Comparison of ENCODE assay signal across 8 cellular contexts in genomic region chr6:148509789-148510581, GRCh38.
DNase-seq lines count a peak whose midpoint lies in the region; ATAC-seq, FAIRE-seq and TF ChIP-seq lines count a peak whose summit lies in the region.

No MANE protein-coding gene starts in this region.

- no peak for FAIRE-seq in GM12891 (lab: Jason Lieb, UNC)

- H3K36me3 Mint-ChIP-seq in CD14-positive monocyte = no peaks in the 10 kb centered on the region

- TF ChIP-seq CTCF in breast epithelium (IDR thresholded peaks at IDR 0.05) (no peak), left lung (IDR thresholded peaks at IDR 0.05) (no peak), thoracic aorta (IDR thresholded peaks at IDR 0.05) (no peak), CD14-positive monocyte (IDR thresholded peaks at IDR 0.05) (no peak)

- no peaks in the 10 kb centered on the region for H3K4me1 ChIP-seq in breast epithelium
- H3K4me1 ChIP-seq in left lung = peaks cover 0 to 13% of the 10 kb centered on the region in 2 donors
- peaks cover 8 to 43% of the 10 kb centered on the region in 2 donors for H3K4me1 ChIP-seq in thoracic aorta (ENCODE audit: control insufficient read depth in 1 of 2, low read depth in 2 of 2)

- peak overlapping the region in 3 of 7 donors; percentile 63 to 83 (median 64) for H3K27ac Mint-ChIP-seq in CD14-positive monocyte

- TF ChIP-seq POLR2A in breast epithelium (IDR thresholded peaks at IDR 0.05) (peak; percentile 11), GM12891 (IDR thresholded peaks at IDR 0.05; ENCODE audit: low read depth, low read length) (no peak)

- H3K4me1 Mint-ChIP-seq in CD14-positive monocyte = peaks cover 20% of the 10 kb centered on the region

- ATAC-seq in HG02623 (IDR thresholded peaks at IDR 0.05; ENCODE audit: unreplicated experiment) (peak; percentile 69), left lung (peak; percentile 76), thoracic aorta (ENCODE audit: insufficient number of reproducible peaks, low FRiP score, low read depth) (peak; percentile 23)

- H3K9me3 Mint-ChIP-seq in CD14-positive monocyte = peaks cover 0 to 2% (median 0%) of the 10 kb centered on the region in 7 donors

- H3K27me3 Mint-ChIP-seq in CD14-positive monocyte (ENCODE audit: low read depth in 3 of 3) = peaks cover 4 to 17% (median 16%) of the 10 kb centered on the region in 3 donors

- H3K9me3 ChIP-seq in breast epithelium = no peaks in the 10 kb centered on the region
- no peaks in the 10 kb centered on the region for H3K9me3 ChIP-seq in left lung
- no peaks in the 10 kb centered on the region for H3K9me3 ChIP-seq in thoracic aorta

- H3K4me3 Mint-ChIP-seq in CD14-positive monocyte = no peak overlapping the region

- H3K27ac ChIP-seq in breast epithelium (peak overlapping the region; percentile 92 to 97), left lung (peak overlapping the region; percentile 66 to 79), thoracic aorta (peak overlapping the region; percentile 73 to 76)

- H3K36me3 ChIP-seq in breast epithelium = no peaks in the 10 kb centered on the region
- H3K36me3 ChIP-seq in left lung = no peaks in the 10 kb centered on the region
- H3K36me3 ChIP-seq in thoracic aorta = no peaks in the 10 kb centered on the region

- intact Hi-C loops in breast epithelium (cut with DNase I; ENCODE audit: low total_unique reads) = no loop called here
- intact Hi-C loops in left lung (cut with DNase I) = no loop called here
- intact Hi-C loops in CD14-positive monocyte (cut with micrococcal nuclease) = no loop called here

- H3K27me3 ChIP-seq in breast epithelium (no peaks in the 10 kb centered on the region), left lung (no peaks in the 10 kb centered on the region), thoracic aorta (replicated peaks; ENCODE audit: insufficient read depth) (no peaks in the 10 kb centered on the region)

- DNase-seq in GM03348 (ENCODE audit: low spot score) (peak; percentile 78), NCI-H2171 (lab: John Stamatoyannopoulos, UW) (peak; percentile 49), breast epithelium (ENCODE audit: low spot score in 2 of 2) (no peak), left lung (peak in 1 of 2 donors; percentile 63), thoracic aorta (ENCODE audit: low spot score) (no peak), GM12891 (ENCODE audit: insufficient read length, low spot score) (no peak), CD14-positive monocyte (ENCODE audit: low spot score) (no peak)

- H3K4me3 ChIP-seq in breast epithelium (peak overlapping the region; percentile 49 to 64 (median 50)), left lung (peak overlapping the region; percentile 10 to 14), thoracic aorta (peak overlapping the region; percentile 69)

TF ChIP-seq in GM12891, 5 proteins besides CTCF, POLR2A, EP300 and RAD21:
- no peak for TF ChIP-seq POLR2AphosphoS5 (IDR thresholded peaks at IDR 0.05; ENCODE audit: low read depth, low read length)
- TF ChIP-seq POU2F2 (IDR thresholded peaks at IDR 0.05; ENCODE audit: low read depth, low read length) = no peak
- no peak for TF ChIP-seq PAX5 (IDR thresholded peaks at IDR 0.05; ENCODE audit: insufficient read depth, low read length, severe bottlenecking)
- no peak for TF ChIP-seq SPI1 (IDR thresholded peaks at IDR 0.05; ENCODE audit: low read depth, low read length)
- no peak for TF ChIP-seq TAF1 (IDR thresholded peaks at IDR 0.05; ENCODE audit: low read depth, low read length)

Comparison
In these comparisons a context has a peak if more than half of its experiments do, and no peak if none do; other contexts are left out.
1. DNase-seq: peak in GM03348 (single experiment) and NCI-H2171 (single experiment); none in breast epithelium (0 of 2), thoracic aorta (single experiment), GM12891 (single experiment) and CD14-positive monocyte (single experiment).
2. ATAC-seq: peak in every context shown above with its lines; median percentile 76 in left lung; 69 in HG02623; 23 in thoracic aorta.
3. H3K4me3 ChIP-seq: peak in every context shown above with its lines; median percentile 69 in thoracic aorta; 50 in breast epithelium; 12 in left lung.
4. Peak in every context shown above with its lines, with median percentiles within 50 percentile points of each other: H3K27ac ChIP-seq.